In genomic region chr19:43505186-43505456, GRCh38 we compare ENCODE assay signal across 9 cellular contexts. TPM values are rescaled to one million over a fixed set of nuclear protein-coding genes. Genes with fewer than 3 reads are reported as not detected.
DNase-seq lines count a peak whose midpoint lies in the region; ATAC-seq, FAIRE-seq and TF ChIP-seq lines count a peak whose summit lies in the region.
"Had no signal": no experiment of that assay in that cellular context is flagged by ENCODE, and none has a peak within 500 bp of the region (broad histone marks: within the 10 kb centered on the region; RNA-seq: fewer than 3 reads in every experiment).

No MANE protein-coding gene starts in this region.

- H3K27ac ChIP-seq in OCI-LY7 (ENCODE audit: low read depth, low read length, poor library complexity, severe bottlenecking) (no peak overlapping the region), parathyroid adenoma (no peak overlapping the region)

- no peak overlapping the region for H3K9ac ChIP-seq in parathyroid adenoma

- CTCF ChIA-PET in Calu3 (lab: Charles Lee), result interaction anchor here (0.5 to 2.8 kb wide), 4 partner anchors 12 to 58 kb away, joined by 4 to 20 read pairs (median 12); partner anchors contain the start of gene LYPD3
- CTCF ChIA-PET in OCI-LY7 (lab: Charles Lee; ENCODE audit: unreplicated experiment), result interaction anchor here (0.6 kb wide), 1 partner anchor 89 kb away, joined by 3 read pairs; no protein-coding TSS in a partner anchor

- H3K9me3 Mint-ChIP-seq in Calu3 (ENCODE audit: low read depth, unreplicated experiment), result no peaks in the 10 kb centered on the region
- H3K9me3 Mint-ChIP-seq in endothelial cell (ENCODE audit: unreplicated experiment), result no peaks in the 10 kb centered on the region

- TF ChIP-seq POLR2A in H54 (IDR thresholded peaks at IDR 0.05; ENCODE audit: low read depth, low read length), result no peak

- no peak for FAIRE-seq in H54 (lab: Jason Lieb, UNC)

- H3K4me1 ChIP-seq in OCI-LY7 (ENCODE audit: insufficient read depth, low read length, poor library complexity, severe bottlenecking) (peaks cover 16% of the 10 kb centered on the region), parathyroid adenoma (peaks cover 6% of the 10 kb centered on the region)

- DNase-seq in Calu3, result no peak
- no peak for DNase-seq in OCI-LY7 (ENCODE audit: low spot score)
- no peak for DNase-seq in endothelial cell (ENCODE audit: low spot score)
- DNase-seq in H7, result no peak
- DNase-seq in activated CD8-positive, alpha-beta memory T cell treated with anti-CD3 and anti-CD28 coated beads, Interleukin-2, amount 50 U/mL, for 4 hours, result no peak
- no peak for DNase-seq in H54 (ENCODE audit: insufficient read length, low spot score)
- DNase-seq: SIG-M5 had no signal

- H3K4me3 Mint-ChIP-seq in Calu3 (ENCODE audit: low read depth, unreplicated experiment), result peak overlapping the region; percentile 97
- peak overlapping the region; percentile 83 for H3K4me3 Mint-ChIP-seq in endothelial cell (ENCODE audit: unreplicated experiment)

- no peaks in the 10 kb centered on the region for H3K27me3 ChIP-seq in parathyroid adenoma (ENCODE audit: control insufficient read depth, insufficient read depth, low read length)
- H3K27me3 ChIP-seq in H7 (ENCODE audit: control insufficient read depth, insufficient read depth, low read length), result peaks cover 42% of the 10 kb centered on the region

- BruUV-seq in Calu3 (replicated peaks; lab: Mats Ljungman, UMichigan) (no TSS peak), OCI-LY7 (replicated peaks; lab: Mats Ljungman, UMichigan) (no TSS peak)

- no peak for ATAC-seq in HG03108 (IDR thresholded peaks at IDR 0.05; ENCODE audit: unreplicated experiment)

- peak overlapping the region; percentile 96 for H3K4me2 ChIP-seq in OCI-LY7 (ENCODE audit: low read length)
- peak overlapping the region; percentile 99 for H3K4me2 ChIP-seq in parathyroid adenoma (ENCODE audit: low read length)

- H3K36me3 Mint-ChIP-seq in Calu3 (ENCODE audit: insufficient read depth, unreplicated experiment) (peaks cover 29% of the 10 kb centered on the region), endothelial cell (ENCODE audit: low read depth, unreplicated experiment) (peaks cover 23% of the 10 kb centered on the region)

- peak overlapping the region; percentile 97; the same call in 1 of the 2 replicates for H2AFZ ChIP-seq in OCI-LY7 (ENCODE audit: low read length)
- H2AFZ ChIP-seq in parathyroid adenoma, result peak overlapping the region; percentile 95

- H3K27ac Mint-ChIP-seq in Calu3 (ENCODE audit: unreplicated experiment), result peak overlapping the region; percentile 24
- H3K27ac Mint-ChIP-seq in endothelial cell (ENCODE audit: unreplicated experiment), result no peak overlapping the region

- H3K27me3 Mint-ChIP-seq in Calu3 (ENCODE audit: unreplicated experiment) (no peaks in the 10 kb centered on the region), endothelial cell (ENCODE audit: unreplicated experiment) (peaks cover 13% of the 10 kb centered on the region)

- H4K20me1 ChIP-seq in OCI-LY7 (ENCODE audit: insufficient read depth, low read length), result no peaks in the 10 kb centered on the region

- H3K79me2 ChIP-seq in OCI-LY7 (ENCODE audit: insufficient read depth, low read depth, low read length) (no peaks in the 10 kb centered on the region), parathyroid adenoma (no peaks in the 10 kb centered on the region)

- H3K4me3 ChIP-seq in OCI-LY7 (ENCODE audit: low read depth, low read length, poor library complexity, severe bottlenecking) (peak overlapping the region; percentile 77), parathyroid adenoma (ENCODE audit: low read depth, low read length) (peak overlapping the region; percentile 90), H7 (ENCODE audit: insufficient read depth, low read depth, low read length) (no peak overlapping the region; the same call in 1 of the 2 replicates)

- intact Hi-C loops in Calu3 (cut with micrococcal nuclease; ENCODE audit: unreplicated experiment), result no loop called here
- intact Hi-C loops in OCI-LY7 (cut with micrococcal nuclease; ENCODE audit: unreplicated experiment), result loop anchor here (2.0 kb wide), 1 partner anchor 42 kb away; no protein-coding TSS in a partner anchor

- H3K9me3 ChIP-seq in OCI-LY7 (ENCODE audit: low read length) (no peaks in the 10 kb centered on the region), parathyroid adenoma (ENCODE audit: control insufficient read depth, low read length) (no peaks in the 10 kb centered on the region)

- TF ChIP-seq CTCF in Calu3 (IDR thresholded peaks at IDR 0.05; ENCODE audit: unreplicated experiment) (no peak), OCI-LY7 (conservative IDR thresholded peaks at IDR 0.05; ENCODE audit: low read length) (no peak), endothelial cell (IDR thresholded peaks at IDR 0.05; ENCODE audit: unreplicated experiment) (no peak), parathyroid adenoma (IDR thresholded peaks at IDR 0.05) (no peak)

- H3K36me3 ChIP-seq in OCI-LY7 (ENCODE audit: insufficient read depth, low read length), result no peaks in the 10 kb centered on the region
- no peaks in the 10 kb centered on the region for H3K36me3 ChIP-seq in parathyroid adenoma (ENCODE audit: control insufficient read depth, insufficient read depth, low read length)
- H3K36me3 ChIP-seq in H7 (replicated peaks; ENCODE audit: control insufficient read depth, insufficient read depth, low read length), result peaks cover 1% of the 10 kb centered on the region

- H3K4me1 Mint-ChIP-seq in Calu3 (ENCODE audit: low read depth, unreplicated experiment) (peaks cover 26% of the 10 kb centered on the region), endothelial cell (ENCODE audit: unreplicated experiment) (peaks cover 16% of the 10 kb centered on the region)

- H3K9me2 ChIP-seq in OCI-LY7 (ENCODE audit: insufficient read depth, low read length), result no peaks in the 10 kb centered on the region

- POLR2A ChIA-PET in OCI-LY7 (lab: Charles Lee), result interaction anchor here (0.5 kb wide), 1 partner anchor 115 kb away, joined by 5 read pairs; no protein-coding TSS in a partner anchor

RNA-seq across cellular contexts. Expression of gene PHLDB3, which starts 0.6 kb away (rescaled TPM):
- total RNA-seq in Calu3 (2022) (24.7 and 25.7 TPM in 2 replicates), OCI-LY7 (2022) (6.0 and 9.9 TPM in 2 replicates), endothelial cell (ENCODE audit: unreplicated experiment) (9.6 TPM)
- total RNA-seq in OCI-LY7 (2014; rRNA removed; shearing (Covaris generic)), result 12.9 and 20.6 TPM in 2 replicates
- 3.5 and 7.9 TPM in 2 replicates for total RNA-seq in H7 (2014; rRNA removed; shearing (Covaris generic))

RNA-seq across cellular contexts. Expression of gene ETHE1, which starts 21.9 kb away (rescaled TPM):
- total RNA-seq in Calu3 (2022), result 44.8 and 48.4 TPM in 2 replicates
- 1.7 and 5.7 TPM in 2 replicates for total RNA-seq in OCI-LY7 (2014; rRNA removed; shearing (Covaris generic))
- 6.2 and 6.4 TPM in 2 replicates for total RNA-seq in OCI-LY7 (2022)
- 42.9 TPM for total RNA-seq in endothelial cell (ENCODE audit: unreplicated experiment)
- total RNA-seq in H7 (2014; rRNA removed; shearing (Covaris generic)), result 15.0 and 17.0 TPM in 2 replicates

RNA-seq across cellular contexts. Expression of gene ZNF575, which starts 27.9 kb away (rescaled TPM):
- total RNA-seq in Calu3 (2022) (2.2 and 2.8 TPM in 2 replicates), OCI-LY7 (2022) (2.0 and 2.7 TPM in 2 replicates), endothelial cell (ENCODE audit: unreplicated experiment) (2.3 TPM)
- total RNA-seq in OCI-LY7 (2014; rRNA removed; shearing (Covaris generic)), result not detected in 2 replicates
- not detected in 2 replicates for total RNA-seq in H7 (2014; rRNA removed; shearing (Covaris generic))

RNA-seq across cellular contexts. Expression of gene LYPD3, which starts 39.7 kb away (rescaled TPM):
- total RNA-seq in Calu3 (2022), result 6.6 and 6.9 TPM in 2 replicates
- not detected in 2 replicates for total RNA-seq in OCI-LY7 (2014; rRNA removed; shearing (Covaris generic))
- 0.42 TPM in 1 of 2 replicates, not detected in the other for total RNA-seq in OCI-LY7 (2022)
- 0.67 TPM for total RNA-seq in endothelial cell (ENCODE audit: unreplicated experiment)
- 0.11 TPM in 1 of 2 replicates, not detected in the other for total RNA-seq in H7 (2014; rRNA removed; shearing (Covaris generic))
